In the genomic region with DNA sequence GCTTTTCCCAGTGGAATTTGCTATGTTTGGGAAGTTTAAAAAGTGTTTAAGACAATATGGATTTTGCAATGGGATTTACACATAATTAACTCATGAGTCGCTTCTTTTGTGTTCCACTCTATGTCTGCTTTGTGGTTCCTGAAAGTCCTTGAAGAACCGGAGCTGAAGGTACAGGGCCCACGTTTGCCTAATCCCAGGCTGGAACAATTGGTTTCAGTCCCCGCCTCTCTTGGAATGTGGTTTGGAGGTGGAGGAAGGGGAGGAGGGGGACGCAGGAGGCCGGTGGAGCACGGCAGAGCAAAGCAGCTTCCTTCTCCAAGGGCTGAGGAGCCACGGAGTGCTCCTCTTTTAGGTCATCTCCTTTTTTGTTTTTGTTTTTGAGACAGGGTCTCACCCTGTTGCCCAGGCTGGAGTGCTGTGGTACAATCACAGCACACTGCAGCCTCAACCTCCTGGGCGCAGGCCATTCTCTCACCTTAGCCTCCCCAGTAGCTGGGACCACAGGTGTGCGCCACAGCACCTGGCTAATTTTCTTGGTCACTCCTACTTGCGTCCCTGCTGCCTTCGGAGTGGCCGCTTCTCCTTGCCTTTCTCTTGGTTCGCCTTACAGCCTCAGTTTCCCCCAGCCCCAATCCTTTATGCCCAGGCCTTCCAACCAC, we compare ENCODE assay signal across 1 cellular context.
TF ChIP-seq lines count a peak whose summit lies in the region.

No MANE protein-coding gene starts in this region.

TF ChIP-seq in HepG2, 621 proteins besides CTCF, POLR2A, EP300 and RAD21 (continued from another document and continues in another):
- TF ChIP-seq, protein P1, sequence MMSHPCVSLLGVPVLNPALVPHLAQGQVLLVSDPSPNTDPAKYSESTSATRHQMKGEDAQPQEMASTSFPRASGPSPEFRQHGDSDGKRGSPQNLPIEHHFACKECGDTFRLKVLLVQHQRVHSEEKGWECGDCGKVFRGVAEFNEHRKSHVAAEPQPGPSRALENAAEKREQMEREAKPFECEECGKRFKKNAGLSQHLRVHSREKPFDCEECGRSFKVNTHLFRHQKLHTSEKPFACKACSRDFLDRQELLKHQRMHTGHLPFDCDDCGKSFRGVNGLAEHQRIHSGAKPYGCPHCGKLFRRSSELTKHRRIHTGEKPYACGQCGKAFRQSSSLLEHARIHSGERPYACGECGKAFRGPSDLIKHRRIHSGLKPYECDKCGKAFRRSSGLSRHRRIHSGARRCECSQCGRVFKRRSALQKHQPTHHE (CRISPR knock-in tag; IDR thresholded peaks at IDR 0.05; ENCODE audit: borderline replicate concordance), result no peak
- TF ChIP-seq IRX3 (CRISPR knock-in tag; IDR thresholded peaks at IDR 0.05; ENCODE audit: borderline replicate concordance, low read depth) (no peak), ETV5 (CRISPR knock-in tag; IDR thresholded peaks at IDR 0.05; ENCODE audit: borderline replicate concordance) (peak; percentile 74), BCL6 (CRISPR knock-in tag; IDR thresholded peaks at IDR 0.05) (peak; percentile 73), TRIM22 (IDR thresholded peaks at IDR 0.05) (no peak), HOXA7 (CRISPR knock-in tag; IDR thresholded peaks at IDR 0.05) (no peak), TEAD2 (CRISPR knock-in tag; IDR thresholded peaks at IDR 0.05) (no peak), ATF4 (CRISPR knock-in tag; IDR thresholded peaks at IDR 0.05) (peak in 1 of 2 experiments; percentile 38; a peak in 1 of 4 replicates), ISL2 (CRISPR knock-in tag; IDR thresholded peaks at IDR 0.05) (0 out of 2 replicates have a peak, but pooled peaks have one; percentile 31), ZFX (CRISPR knock-in tag; IDR thresholded peaks at IDR 0.05; ENCODE audit: low read depth) (0 out of 2 replicates have a peak, but pooled peaks have one; percentile 30), RELA (CRISPR knock-in tag; IDR thresholded peaks at IDR 0.05) (no peak), ZNF468 (CRISPR knock-in tag; IDR thresholded peaks at IDR 0.05) (no peak), TBP (CRISPR knock-in tag; IDR thresholded peaks at IDR 0.05) (no peak), SALL1 (CRISPR knock-in tag; IDR thresholded peaks at IDR 0.05) (peak; percentile 73), ZMYM2 (CRISPR knock-in tag; IDR thresholded peaks at IDR 0.05) (0 out of 2 replicates have a peak, but pooled peaks have one; percentile 34), REL (CRISPR knock-in tag; conservative IDR thresholded peaks at IDR 0.05) (no peak), SOX6 (IDR thresholded peaks at IDR 0.05) (no peak), SOX6 (CRISPR knock-in tag; IDR thresholded peaks at IDR 0.05) (peak; percentile 94), ZNF609 (CRISPR knock-in tag; IDR thresholded peaks at IDR 0.05; ENCODE audit: borderline replicate concordance) (peak; percentile 58; the same call in 1 of the 2 replicates), SOX13 (IDR thresholded peaks at IDR 0.05) (peak; percentile 96), SOX13 (CRISPR knock-in tag; conservative IDR thresholded peaks at IDR 0.05 in 1 of 2, IDR thresholded peaks at IDR 0.05 in 1 of 2) (peak in 1 of 2 experiments; percentile 99; a peak in 2 of 4 replicates), FOXK1 (CRISPR knock-in tag; IDR thresholded peaks at IDR 0.05; ENCODE audit: borderline replicate concordance, low read depth) (no peak; the same call in 1 of the 2 replicates), ZNF772 (CRISPR knock-in tag; IDR thresholded peaks at IDR 0.05) (no peak), RFXAP (CRISPR knock-in tag; IDR thresholded peaks at IDR 0.05; ENCODE audit: borderline replicate concordance) (no peak), SRY (CRISPR knock-in tag; IDR thresholded peaks at IDR 0.05) (peak; percentile 26; the same call in 1 of the 2 replicates), BORCS8-MEF2B (CRISPR knock-in tag; IDR thresholded peaks at IDR 0.05) (0 out of 2 replicates have a peak, but pooled peaks have one; percentile 23), ZNF737 (CRISPR knock-in tag; IDR thresholded peaks at IDR 0.05; ENCODE audit: borderline replicate concordance) (no peak), POLR2AphosphoS2 (IDR thresholded peaks at IDR 0.05; ENCODE audit: low read depth, low read length) (no peak), FOXP1 (IDR thresholded peaks at IDR 0.05) (no peak), FOXP1 (CRISPR knock-in tag; IDR thresholded peaks at IDR 0.05) (peak; percentile 69; the same call in 1 of the 2 replicates), ZFP62 (CRISPR knock-in tag; IDR thresholded peaks at IDR 0.05) (no peak), RXRA (CRISPR knock-in tag; IDR thresholded peaks at IDR 0.05) (peak; percentile 47; the same call in 1 of the 2 replicates), U2AF2 (IDR thresholded peaks at IDR 0.05; ENCODE audit: low read depth, low read length) (no peak), PITX1 (CRISPR knock-in tag; IDR thresholded peaks at IDR 0.05) (peak; percentile 89), IRF1 (CRISPR knock-in tag; IDR thresholded peaks at IDR 0.05; ENCODE audit: low read depth) (no peak), ZNF329 (CRISPR knock-in tag; IDR thresholded peaks at IDR 0.05; ENCODE audit: low read depth) (no peak), POGK (CRISPR knock-in tag; conservative IDR thresholded peaks at IDR 0.05) (no peak), GATAD2A (CRISPR knock-in tag; IDR thresholded peaks at IDR 0.05) (peak; percentile 89), TOPORS (CRISPR knock-in tag; IDR thresholded peaks at IDR 0.05) (no peak), NFIC (IDR thresholded peaks at IDR 0.05; ENCODE audit: low read length) (0 out of 2 replicates have a peak, but pooled peaks have one; percentile 46), ZMYM3 (CRISPR knock-in tag; IDR thresholded peaks at IDR 0.05) (peak; percentile 42; the same call in 1 of the 2 replicates), ZNF331 (CRISPR knock-in tag; IDR thresholded peaks at IDR 0.05) (0 out of 2 replicates have a peak, but pooled peaks have one; percentile 26), RFX1 (IDR thresholded peaks at IDR 0.05) (no peak)
- TF ChIP-seq, protein P2, sequence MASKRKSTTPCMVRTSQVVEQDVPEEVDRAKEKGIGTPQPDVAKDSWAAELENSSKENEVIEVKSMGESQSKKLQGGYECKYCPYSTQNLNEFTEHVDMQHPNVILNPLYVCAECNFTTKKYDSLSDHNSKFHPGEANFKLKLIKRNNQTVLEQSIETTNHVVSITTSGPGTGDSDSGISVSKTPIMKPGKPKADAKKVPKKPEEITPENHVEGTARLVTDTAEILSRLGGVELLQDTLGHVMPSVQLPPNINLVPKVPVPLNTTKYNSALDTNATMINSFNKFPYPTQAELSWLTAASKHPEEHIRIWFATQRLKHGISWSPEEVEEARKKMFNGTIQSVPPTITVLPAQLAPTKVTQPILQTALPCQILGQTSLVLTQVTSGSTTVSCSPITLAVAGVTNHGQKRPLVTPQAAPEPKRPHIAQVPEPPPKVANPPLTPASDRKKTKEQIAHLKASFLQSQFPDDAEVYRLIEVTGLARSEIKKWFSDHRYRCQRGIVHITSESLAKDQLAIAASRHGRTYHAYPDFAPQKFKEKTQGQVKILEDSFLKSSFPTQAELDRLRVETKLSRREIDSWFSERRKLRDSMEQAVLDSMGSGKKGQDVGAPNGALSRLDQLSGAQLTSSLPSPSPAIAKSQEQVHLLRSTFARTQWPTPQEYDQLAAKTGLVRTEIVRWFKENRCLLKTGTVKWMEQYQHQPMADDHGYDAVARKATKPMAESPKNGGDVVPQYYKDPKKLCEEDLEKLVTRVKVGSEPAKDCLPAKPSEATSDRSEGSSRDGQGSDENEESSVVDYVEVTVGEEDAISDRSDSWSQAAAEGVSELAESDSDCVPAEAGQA (IDR thresholded peaks at IDR 0.05; ENCODE audit: low read depth), result 0 out of 2 replicates have a peak, but pooled peaks have one; percentile 34
- TF ChIP-seq, protein P2 (CRISPR knock-in tag; IDR thresholded peaks at IDR 0.05; ENCODE audit: borderline replicate concordance), result no peak
